12 cellular contexts compared by ENCODE assay signal in genomic region chr12:7093892-7094291, GRCh38. TPM values are rescaled to one million over a fixed set of nuclear protein-coding genes. Genes with fewer than 3 reads are reported as not detected.
DNase-seq lines count a peak whose midpoint lies in the region; ATAC-seq and TF ChIP-seq lines count a peak whose summit lies in the region.
"Had no signal": no experiment of that assay in that cellular context is flagged by ENCODE, and none has a peak within 500 bp of the region (broad histone marks: within the 10 kb centered on the region; RNA-seq: fewer than 3 reads in every experiment).

No MANE protein-coding gene starts in this region.

- TF ChIP-seq EP300 in esophagus muscularis mucosa (IDR thresholded peaks at IDR 0.05), result no peak

- H3K9me3 ChIP-seq in right lobe of liver (no peaks in the 10 kb centered on the region), esophagus muscularis mucosa (no peaks in the 10 kb centered on the region)
- H3K9me3 ChIP-seq: MG63, right atrium auricular region, upper lobe of left lung had no signal

- H3K36me3 ChIP-seq in right lobe of liver (peaks cover 2 to 24% (median 8%) of the 10 kb centered on the region in 4 donors), esophagus muscularis mucosa (peaks cover 0 to 36% (median 17%) of the 10 kb centered on the region in 4 donors)
- H3K36me3 ChIP-seq: MG63, right atrium auricular region had no signal

- intact Hi-C loops in right lobe of liver (cut with DNase I), result loop anchor here in 1 of 2 donors (10.0 kb wide), 1 partner anchor 139 kb away; the partner anchor contains the start of gene PTPN6
- intact Hi-C loops in esophagus muscularis mucosa (cut with DNase I), result loop anchor here (2.0 kb wide), 1 partner anchor 15 kb away; the partner anchor contains the start of gene C1RL

- TF ChIP-seq POLR2A in right lobe of liver (IDR thresholded peaks at IDR 0.05) (peak; percentile 43), GM18505 (IDR thresholded peaks at IDR 0.05; ENCODE audit: borderline replicate concordance, extremely low read depth, insufficient read depth, insufficient read length) (no peak), esophagus muscularis mucosa (IDR thresholded peaks at IDR 0.05; ENCODE audit: low read depth) (no peak)

- peak overlapping the region in 2 of 3 donors; percentile 18 to 20 for H3K27ac ChIP-seq in right lobe of liver
- H3K27ac ChIP-seq in esophagus muscularis mucosa (replicated peaks in 1 of 4), result peak overlapping the region in 1 of 4 donors; percentile 88
- H3K27ac ChIP-seq: right atrium auricular region, upper lobe of left lung had no signal

- WGBS in right lobe of liver (ENCODE audit: insufficient coverage, low coverage, low lambda C conversion rate, missing lambda C conversion rate), result 18% methylated on average over 6 of the region's 10 CpGs
- WGBS in esophagus muscularis mucosa, result 64% methylated on average over 10 of the region's 10 CpGs

- H3K4me1 ChIP-seq in right lobe of liver (peaks cover 0 to 43% (median 14%) of the 10 kb centered on the region in 4 donors), esophagus muscularis mucosa (peaks cover 19 to 54% (median 53%) of the 10 kb centered on the region in 4 donors)

- no peaks in the 10 kb centered on the region for H3K27me3 ChIP-seq in right lobe of liver
- H3K27me3 ChIP-seq in esophagus muscularis mucosa, result no peaks in the 10 kb centered on the region
- H3K27me3 ChIP-seq: MG63, right atrium auricular region, upper lobe of left lung had no signal

- TF ChIP-seq CTCF in right lobe of liver (IDR thresholded peaks at IDR 0.05) (no peak), esophagus muscularis mucosa (IDR thresholded peaks at IDR 0.05) (no peak)

- DNase-seq in amniotic epithelial cell (ENCODE audit: low read depth) (peak; percentile 36), right lobe of liver (peak in 1 of 3 donors; percentile 55), esophagus muscularis mucosa (ENCODE audit: extremely low spot score) (no peak)
- DNase-seq: activated CD8-positive, alpha-beta memory T cell treated with anti-CD3 and anti-CD28 coated beads, Interleukin-2, amount 50 U/mL, for 48 hours; anterior cingulate cortex; effector memory CD4-positive, alpha-beta T cell; MG63; upper lobe of left lung had no signal

- ATAC-seq in right lobe of liver (peak in 3 of 4 donors; percentile 12 to 16 (median 12)), GM18505 (IDR thresholded peaks at IDR 0.05; ENCODE audit: unreplicated experiment) (no peak)

- H3K4me3 ChIP-seq in right lobe of liver (no peak overlapping the region), esophagus muscularis mucosa (no peak overlapping the region)
- H3K4me3 ChIP-seq: MG63, right atrium auricular region, upper lobe of left lung had no signal

RNA-seq across cellular contexts. Expression of gene C1R, which starts 1.6 kb away (rescaled TPM):
- 1,000 to 10,000 TPM; 1,157 to 2,557 (median 1,950) TPM for total RNA-seq in right lobe of liver
- 100 to 1,000 TPM; 324 to 603 (median 572) TPM for total RNA-seq in esophagus muscularis mucosa

RNA-seq across cellular contexts. Expression of gene C1RL, which starts 15.1 kb away (rescaled TPM):
- total RNA-seq in right lobe of liver, result 100 to 1,000 TPM; 202 to 236 (median 216) TPM
- 100 to 1,000 TPM in 1 of 4 donors, 10 to 100 TPM in 3; 64.8 to 159 (median 88.2) TPM for total RNA-seq in esophagus muscularis mucosa

RNA-seq across cellular contexts. Expression of gene C1S, which starts 33.4 kb away (rescaled TPM):
- total RNA-seq in right lobe of liver (1,000 to 10,000 TPM in 5 of 6 experiments, 100 to 1,000 TPM in 1; 993 to 2,993 (median 1,796) TPM), esophagus muscularis mucosa (100 to 1,000 TPM; 454 to 549 (median 512) TPM)

RNA-seq across cellular contexts. Expression of gene RBP5, which starts 34.8 kb away (rescaled TPM):
- total RNA-seq in right lobe of liver (100 to 1,000 TPM in 3 of 6 experiments, 10 to 100 TPM in 3; 44.1 to 239 (median 98.2) TPM), esophagus muscularis mucosa (1 to 10 TPM in 2 of 4 donors, under 1 TPM in 2; 0.46 to 5.0 (median 0.91) TPM)
- total RNA-seq: mononuclear cell, right atrium auricular region, RPMI7951 had no signal

RNA-seq across cellular contexts. Expression of gene CLSTN3, which starts 36.3 kb away (rescaled TPM):
- 10 to 100 TPM; 38.9 to 55.2 (median 43.1) TPM for total RNA-seq in right lobe of liver
- total RNA-seq in esophagus muscularis mucosa, result 10 to 100 TPM in 3 of 4 donors, 1 to 10 TPM in 1; 9.6 to 25.6 (median 19.3) TPM
